8 cellular contexts compared by ENCODE assay signal in the genomic region with DNA sequence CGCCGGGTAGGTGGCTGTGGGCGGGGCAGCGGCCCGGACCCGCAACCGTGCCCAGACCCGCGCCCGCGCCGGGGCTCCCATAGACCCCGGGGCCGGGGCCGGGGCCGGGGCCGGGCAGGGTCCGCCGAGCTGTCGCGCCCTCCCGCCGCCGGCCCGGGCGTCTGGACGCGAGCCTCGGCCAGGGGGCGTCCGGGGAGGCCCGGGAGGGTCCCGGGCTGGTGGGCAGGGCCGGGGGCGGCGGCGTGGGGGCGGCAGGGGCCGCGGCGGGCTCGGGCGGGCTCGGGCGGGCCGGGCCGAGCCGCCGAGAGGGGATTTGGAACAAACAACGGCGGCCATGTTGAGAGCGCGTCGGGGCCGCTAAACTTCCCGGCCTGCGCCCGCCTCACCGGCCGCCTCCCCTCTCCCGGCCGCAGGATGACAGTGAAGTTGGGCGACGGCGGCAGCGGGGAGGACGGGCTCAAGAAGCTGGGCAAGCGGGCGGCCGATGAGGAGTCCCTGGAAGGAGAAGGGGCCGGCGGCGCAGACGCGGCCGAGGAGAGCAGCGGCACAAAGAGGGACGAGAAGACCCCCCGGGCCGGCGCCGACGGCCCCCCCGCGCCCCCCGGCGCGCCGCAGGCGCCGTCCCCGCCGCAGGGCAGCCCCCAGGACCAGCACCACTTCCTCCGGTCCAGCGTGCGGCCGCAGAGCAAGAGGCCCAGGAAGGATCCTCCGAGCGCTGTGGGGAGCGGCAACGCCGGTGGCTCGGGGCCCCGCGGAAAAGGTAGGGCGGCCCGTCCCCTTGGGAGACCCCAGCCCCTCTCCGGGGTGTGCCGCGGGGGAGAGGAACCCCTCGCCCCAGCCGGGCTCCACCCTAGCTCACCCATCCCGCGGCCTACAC.
DNase-seq lines count a peak whose midpoint lies in the region; ATAC-seq and TF ChIP-seq lines count a peak whose summit lies in the region.

No MANE protein-coding gene starts in this region.

- in situ Hi-C loops in astrocyte of the cerebellum (cut with HindIII; ENCODE audit: low sequenced_read_pairs): no loop called here

- ATAC-seq in HG02642 (IDR thresholded peaks at IDR 0.05; ENCODE audit: poor library complexity, unreplicated experiment): no peak

- H3K36me3 ChIP-seq in GM06990 (ENCODE audit: control insufficient read depth, insufficient read depth, low read length): peaks cover 2% of the 10 kb centered on the region

- no peak for TF ChIP-seq POLR2A in NB4 (IDR thresholded peaks at IDR 0.05; ENCODE audit: extremely low read depth, insufficient read length)

- DNase-seq in GM06990 (ENCODE audit: extremely low read depth, insufficient read length): peak; percentile 34
- peak; percentile 54 for DNase-seq in NB4 (ENCODE audit: low read depth)
- DNase-seq in astrocyte of the cerebellum (ENCODE audit: low read depth): no peak
- DNase-seq in iPS-NIHi11 (ENCODE audit: low spot score): peak; percentile 73
- DNase-seq in stimulated activated CD4-positive, alpha-beta T cell treated with anti-CD3 and anti-CD28 coated beads, Interleukin-4, amount 100 ng/mL, for 24 hours: peak; percentile 12
- DNase-seq in NCI-H1105 treated with DMSO at 0.1 percent for 48 hours (lab: John Stamatoyannopoulos, UW): no peak
- no peak for DNase-seq in hippocampal formation (lab: John Stamatoyannopoulos, UW)

- H3K27me3 ChIP-seq in GM06990 (replicated peaks; ENCODE audit: control insufficient read depth, insufficient read depth, low read length): no peaks in the 10 kb centered on the region

- H3K4me3 ChIP-seq in GM06990 (replicated peaks; ENCODE audit: low read depth, low read length) (peak overlapping the region; percentile 92), NB4 (ENCODE audit: low read depth, low read length) (peak overlapping the region; percentile 35), astrocyte of the cerebellum (ENCODE audit: low read depth, low read length) (peak overlapping the region; percentile 77)

- TF ChIP-seq CTCF in GM06990 (IDR thresholded peaks at IDR 0.05; ENCODE audit: insufficient read depth, low read length, poor library complexity, severe bottlenecking) (no peak), NB4 (IDR thresholded peaks at IDR 0.05; ENCODE audit: low read depth, low read length) (no peak), astrocyte of the cerebellum (IDR thresholded peaks at IDR 0.05; ENCODE audit: low read depth, low read length, missing control alignments) (no peak)

Comparison
In these comparisons a context has a peak if more than half of its experiments do, and no peak if none do; other contexts are left out.
1. DNase-seq: peak in GM06990 (single experiment), NB4 (single experiment), iPS-NIHi11 (single experiment) and stimulated activated CD4-positive, alpha-beta T cell treated with anti-CD3 and anti-CD28 coated beads, Interleukin-4, amount 100 ng/mL, for 24 hours (single experiment); none in astrocyte of the cerebellum (single experiment), NCI-H1105 treated with DMSO at 0.1 percent for 48 hours (single experiment) and hippocampal formation (0 of 2).
2. H3K4me3 ChIP-seq: peak in every context shown above with its lines; median percentile 92 in GM06990; 77 in astrocyte of the cerebellum; 35 in NB4.